In genomic region chr3:30625541-30626438, GRCh38 we compare ENCODE assay signal across 10 cellular contexts. TPM values are rescaled to one million over a fixed set of nuclear protein-coding genes. Genes with fewer than 3 reads are reported as not detected.
DNase-seq lines count a peak whose midpoint lies in the region; ATAC-seq and TF ChIP-seq lines count a peak whose summit lies in the region.
"Had no signal": no experiment of that assay in that cellular context is flagged by ENCODE, and none has a peak within 500 bp of the region (broad histone marks: within the 10 kb centered on the region; RNA-seq: fewer than 3 reads in every experiment).

No MANE protein-coding gene starts in this region.

- H3K4me1 ChIP-seq in right cardiac atrium (ENCODE audit: control insufficient read depth, insufficient read depth, low read length) (peaks cover 32% of the 10 kb centered on the region), spleen (peaks cover 85 to 100% (median 100%) of the 10 kb centered on the region in 6 donors)

- no peak for ATAC-seq in activated naive CD8-positive, alpha-beta T cell treated with anti-CD3 and anti-CD28 coated beads, Interleukin-2, amount 50 U/mL, for 24 hours
- ATAC-seq in right cardiac atrium (peak in 1 of 2 donors; percentile 53), HG03439 (IDR thresholded peaks at IDR 0.05; ENCODE audit: unreplicated experiment) (no peak)

- DNase-seq in HFFc6 (peak; percentile 61), right cardiac atrium (no peak), spleen (no peak), NCI-H146 treated with DMSO at 0.1 percent for 48 hours (lab: John Stamatoyannopoulos, UW; ENCODE audit: unreplicated experiment) (no peak), NCI-H748 (lab: John Stamatoyannopoulos, UW; ENCODE audit: unreplicated experiment) (no peak), NCI-H524 (lab: John Stamatoyannopoulos, UW) (no peak)
- DNase-seq in activated naive CD8-positive, alpha-beta T cell treated with anti-CD3 and anti-CD28 coated beads, Interleukin-2, amount 50 U/mL, for 24 hours: no peak
- DNase-seq: NCI-H1436 had no signal

- no peaks in the 10 kb centered on the region; the same call in 1 of the 2 replicates for H3K27me3 Mint-ChIP-seq in HFFc6 (ENCODE audit: insufficient read depth)
- no peaks in the 10 kb centered on the region for H3K27me3 Mint-ChIP-seq in activated naive CD8-positive, alpha-beta T cell treated with anti-CD3 and anti-CD28 coated beads, Interleukin-2, amount 50 U/mL, for 24 hours

- H3K9me3 ChIP-seq in right cardiac atrium (ENCODE audit: control insufficient read depth, low read length) (no peaks in the 10 kb centered on the region), spleen (no peaks in the 10 kb centered on the region)

- peak overlapping the region; percentile 40 for H3K4me3 Mint-ChIP-seq in HFFc6
- peak overlapping the region; percentile 42 for H3K4me3 Mint-ChIP-seq in activated naive CD8-positive, alpha-beta T cell treated with anti-CD3 and anti-CD28 coated beads, Interleukin-2, amount 50 U/mL, for 24 hours
- H3K4me3 Mint-ChIP-seq: mesothelial cell of epicardium had no signal

- peaks cover 0 to 64% (median 0%) of the 10 kb centered on the region in 6 donors for H3K36me3 ChIP-seq in spleen

- H3K27ac Mint-ChIP-seq in HFFc6: peak overlapping the region; percentile 79
- H3K27ac Mint-ChIP-seq in activated naive CD8-positive, alpha-beta T cell treated with anti-CD3 and anti-CD28 coated beads, Interleukin-2, amount 50 U/mL, for 24 hours: peak overlapping the region; percentile 93
- H3K27ac Mint-ChIP-seq: mesothelial cell of epicardium had no signal

- H3K4me3 ChIP-seq in right cardiac atrium (ENCODE audit: low read length) (no peak overlapping the region), spleen (no peak overlapping the region)

- H3K4me1 Mint-ChIP-seq in HFFc6 (ENCODE audit: low read depth): peaks cover 78% of the 10 kb centered on the region
- peaks cover 98% of the 10 kb centered on the region for H3K4me1 Mint-ChIP-seq in activated naive CD8-positive, alpha-beta T cell treated with anti-CD3 and anti-CD28 coated beads, Interleukin-2, amount 50 U/mL, for 24 hours

- no peak for TF ChIP-seq POLR2A in spleen (IDR thresholded peaks at IDR 0.05)

- WGBS in right cardiac atrium: 70% methylated on average over 4 of the region's 4 CpGs
- WGBS in spleen, 5 donors: 74 to 88% (median 85%) methylated on average over 4 of the region's 4 CpGs

- H3K36me3 Mint-ChIP-seq in HFFc6 (ENCODE audit: low read depth): peaks cover 38% of the 10 kb centered on the region
- H3K36me3 Mint-ChIP-seq in activated naive CD8-positive, alpha-beta T cell treated with anti-CD3 and anti-CD28 coated beads, Interleukin-2, amount 50 U/mL, for 24 hours (ENCODE audit: low read depth): peaks cover 77% of the 10 kb centered on the region

- no peak for TF ChIP-seq CTCF in HFFc6 (IDR thresholded peaks at IDR 0.05)
- no peak for TF ChIP-seq CTCF in spleen (IDR thresholded peaks at IDR 0.05 in 8 of 11, conservative IDR thresholded peaks at IDR 0.05 in 3 of 11)

- H3K27ac ChIP-seq in right cardiac atrium (ENCODE audit: low read length) (peak overlapping the region; percentile 9), spleen (peak overlapping the region; percentile 14 to 100 (median 89))

- intact Hi-C loops in right cardiac atrium (cut with DNase I): no loop called here
- intact Hi-C loops in spleen (cut with DNase I; ENCODE audit: low total_unique reads): no loop called here

- H3K27me3 ChIP-seq in right cardiac atrium (ENCODE audit: control insufficient read depth, insufficient read depth) (no peaks in the 10 kb centered on the region), spleen (replicated peaks in 1 of 7) (no peaks in the 10 kb centered on the region)

- H3K9me3 Mint-ChIP-seq in HFFc6: no peaks in the 10 kb centered on the region
- peaks cover 3% of the 10 kb centered on the region for H3K9me3 Mint-ChIP-seq in activated naive CD8-positive, alpha-beta T cell treated with anti-CD3 and anti-CD28 coated beads, Interleukin-2, amount 50 U/mL, for 24 hours
- H3K9me3 Mint-ChIP-seq: mesothelial cell of epicardium had no signal

RNA-seq across cellular contexts. Expression of gene TGFBR2, which starts 19.4 kb away (rescaled TPM):
- 100 to 1,000 TPM in 4 of 6 experiments, 10 to 100 TPM in 2; 78.5 to 135 (median 118) TPM for total RNA-seq in HFFc6 (2021; fragmentation: NEBNext Ultra II Directional; extraction: Animal tissue kit (Norgen Biotek cat#: 25700))
- total RNA-seq in right cardiac atrium (100 to 1,000 TPM; 196 to 255 (median 212) TPM), spleen (100 to 1,000 TPM; 163 to 322 (median 277) TPM)
- polyA plus RNA-seq in right cardiac atrium (77.7 TPM), spleen (10 to 100 TPM; 18.2 to 45.6 (median 33.7) TPM)
